Comparison of ENCODE assay signal across 8 cellular contexts in the genomic region with DNA sequence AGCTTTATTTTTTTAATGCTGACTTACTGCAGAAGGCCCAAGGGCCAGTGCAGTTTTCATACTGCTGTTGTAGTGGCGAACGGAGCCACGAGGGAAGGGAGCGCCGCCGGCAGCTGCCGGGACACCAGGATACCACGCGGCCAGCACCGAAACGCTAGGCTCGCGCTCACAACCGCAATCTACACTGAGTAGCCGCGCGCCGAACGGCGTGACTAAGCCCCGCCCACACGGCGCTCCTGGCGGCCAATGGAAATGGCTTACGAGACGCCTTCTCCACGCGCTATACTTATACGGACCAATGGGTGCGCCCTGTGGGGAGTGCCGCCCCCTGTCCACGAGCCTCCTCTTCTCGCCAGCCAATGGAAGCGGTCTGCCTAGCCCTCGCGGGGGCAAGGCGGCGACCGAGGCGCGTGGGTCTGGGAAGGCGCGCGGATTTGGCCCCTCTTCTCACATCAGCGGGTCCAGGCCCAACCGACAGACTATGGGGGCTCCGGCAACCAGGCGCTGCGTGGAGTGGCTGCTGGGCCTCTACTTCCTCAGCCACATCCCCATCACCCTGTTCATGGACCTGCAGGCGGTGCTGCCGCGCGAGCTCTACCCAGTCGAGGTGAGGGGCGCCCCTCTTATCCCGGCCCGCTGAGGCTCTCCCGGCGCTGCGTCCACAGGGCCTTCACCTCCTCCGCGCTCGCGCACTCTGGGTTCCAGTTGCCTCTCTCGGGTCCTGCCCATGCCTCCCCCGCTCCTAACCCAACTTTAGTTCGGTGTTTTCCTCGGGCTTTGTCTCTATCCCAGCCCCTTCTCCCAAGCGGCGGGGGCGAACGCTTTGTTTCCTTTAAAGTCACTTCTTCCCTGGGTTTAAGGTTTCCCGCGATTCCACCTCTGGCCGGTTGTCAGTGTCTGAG. TPM values are rescaled to one million over a fixed set of nuclear protein-coding genes. Genes with fewer than 3 reads are reported as not detected.
A peak's percentile ranks its signal among the peaks of the same experiment; 100 is the strongest.
DNase-seq lines count a peak whose midpoint lies in the region; ATAC-seq and TF ChIP-seq lines count a peak whose summit lies in the region.

Gene TMEM97, plus strand, starts transcription at position 442 of the 902 bp plus-strand sequence. Its CDS starts 40 bp downstream, at position 482.

- ATAC-seq in GM21619 (IDR thresholded peaks at IDR 0.05; ENCODE audit: unreplicated experiment): peak; percentile 91

- TF ChIP-seq EP300 in Ishikawa (IDR thresholded peaks at IDR 0.05; ENCODE audit: borderline replicate concordance): no peak; the same call in 1 of the 2 replicates

- no peak for TF ChIP-seq RAD21 in Ishikawa (IDR thresholded peaks at IDR 0.05; ENCODE audit: low read depth)

- DNase-seq in DMS53 treated with DMSO at 0.1 percent for 48 hours (lab: John Stamatoyannopoulos, UW; ENCODE audit: unreplicated experiment): peak; percentile 93
- DNase-seq in OCI-M2 (lab: John Stamatoyannopoulos, UW; ENCODE audit: unreplicated experiment): peak; percentile 55
- peak; percentile 94 for DNase-seq in activated T-cell treated with anti-CD3 and anti-CD28 coated beads for 24 hours (ENCODE audit: low read depth)
- peak; percentile 80 for DNase-seq in epithelial cell of prostate (ENCODE audit: low read depth, low spot score)
- DNase-seq in mucosa of gallbladder (ENCODE audit: low spot score): peak; percentile 97
- DNase-seq in stimulated activated CD8-positive, alpha-beta memory T cell treated with anti-CD3 and anti-CD28 coated beads, Interleukin-4, amount 100 ng/mL, for 24 hours (ENCODE audit: low read depth): peak; percentile 91

- no peak within 1 kb of the TSS for H3K27ac ChIP-seq in epithelial cell of prostate

TF ChIP-seq in Ishikawa, 13 proteins besides CTCF, POLR2A, EP300 and RAD21:
- TF ChIP-seq MAX (IDR thresholded peaks at IDR 0.05): peak; percentile 97
- TF ChIP-seq, protein P1, sequence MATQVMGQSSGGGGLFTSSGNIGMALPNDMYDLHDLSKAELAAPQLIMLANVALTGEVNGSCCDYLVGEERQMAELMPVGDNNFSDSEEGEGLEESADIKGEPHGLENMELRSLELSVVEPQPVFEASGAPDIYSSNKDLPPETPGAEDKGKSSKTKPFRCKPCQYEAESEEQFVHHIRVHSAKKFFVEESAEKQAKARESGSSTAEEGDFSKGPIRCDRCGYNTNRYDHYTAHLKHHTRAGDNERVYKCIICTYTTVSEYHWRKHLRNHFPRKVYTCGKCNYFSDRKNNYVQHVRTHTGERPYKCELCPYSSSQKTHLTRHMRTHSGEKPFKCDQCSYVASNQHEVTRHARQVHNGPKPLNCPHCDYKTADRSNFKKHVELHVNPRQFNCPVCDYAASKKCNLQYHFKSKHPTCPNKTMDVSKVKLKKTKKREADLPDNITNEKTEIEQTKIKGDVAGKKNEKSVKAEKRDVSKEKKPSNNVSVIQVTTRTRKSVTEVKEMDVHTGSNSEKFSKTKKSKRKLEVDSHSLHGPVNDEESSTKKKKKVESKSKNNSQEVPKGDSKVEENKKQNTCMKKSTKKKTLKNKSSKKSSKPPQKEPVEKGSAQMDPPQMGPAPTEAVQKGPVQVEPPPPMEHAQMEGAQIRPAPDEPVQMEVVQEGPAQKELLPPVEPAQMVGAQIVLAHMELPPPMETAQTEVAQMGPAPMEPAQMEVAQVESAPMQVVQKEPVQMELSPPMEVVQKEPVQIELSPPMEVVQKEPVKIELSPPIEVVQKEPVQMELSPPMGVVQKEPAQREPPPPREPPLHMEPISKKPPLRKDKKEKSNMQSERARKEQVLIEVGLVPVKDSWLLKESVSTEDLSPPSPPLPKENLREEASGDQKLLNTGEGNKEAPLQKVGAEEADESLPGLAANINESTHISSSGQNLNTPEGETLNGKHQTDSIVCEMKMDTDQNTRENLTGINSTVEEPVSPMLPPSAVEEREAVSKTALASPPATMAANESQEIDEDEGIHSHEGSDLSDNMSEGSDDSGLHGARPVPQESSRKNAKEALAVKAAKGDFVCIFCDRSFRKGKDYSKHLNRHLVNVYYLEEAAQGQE (IDR thresholded peaks at IDR 0.05; ENCODE audit: low read depth): no peak
- TF ChIP-seq TEAD4 (IDR thresholded peaks at IDR 0.05): peak; percentile 31
- peak; percentile 86 for TF ChIP-seq ZBTB7A (IDR thresholded peaks at IDR 0.05; ENCODE audit: low read depth)
- no peak for TF ChIP-seq NFIC (IDR thresholded peaks at IDR 0.05)
- 0 out of 2 replicates have a peak, but pooled peaks have one; percentile 13 for TF ChIP-seq TCF12 (IDR thresholded peaks at IDR 0.05; ENCODE audit: low read depth)
- peak; percentile 78 for TF ChIP-seq TAF1 (IDR thresholded peaks at IDR 0.05; ENCODE audit: low read depth)
- peak; percentile 71 for TF ChIP-seq CREB1 (IDR thresholded peaks at IDR 0.05; ENCODE audit: low read depth)

RNA-seq across cellular contexts. Expression of gene TMEM97, which starts in this region (rescaled TPM):
- total RNA-seq in mucosa of gallbladder: 65.7 TPM
